21 cellular contexts compared by ENCODE assay signal in genomic region chr20:18066421-18067333, GRCh38. TPM values are rescaled to one million over a fixed set of nuclear protein-coding genes. Genes with fewer than 3 reads are reported as not detected.
A peak's percentile ranks its signal among the peaks of the same experiment; 100 is the strongest.
DNase-seq lines count a peak whose midpoint lies in the region; ATAC-seq, FAIRE-seq and TF ChIP-seq lines count a peak whose summit lies in the region.
"Had no signal": no experiment of that assay in that cellular context is flagged by ENCODE, and none has a peak within 500 bp of the region (broad histone marks: within the 10 kb centered on the region; RNA-seq: fewer than 3 reads in every experiment).

No MANE protein-coding gene starts in this region.

- ATAC-seq in HG03159 (IDR thresholded peaks at IDR 0.05; ENCODE audit: unreplicated experiment) = no peak
- ATAC-seq: activated CD8-positive, alpha-beta T cell treated with anti-CD3 and anti-CD28 coated beads, Interleukin-2, amount 10 ng/mL, durations not matched to agents 7 days and 5 days; Right ventricle myocardium inferior had no signal

- H3K36me3 Mint-ChIP-seq in HFFc6 (ENCODE audit: low read depth) = no peaks in the 10 kb centered on the region

- no peak for DNase-seq in BJ (ENCODE audit: low read depth)
- no peak for DNase-seq in HFFc6
- DNase-seq in bronchial epithelial cell (ENCODE audit: low read depth) = peak; percentile 10
- no peak for DNase-seq in kidney epithelial cell (ENCODE audit: low read depth)
- no peak for DNase-seq in CD1c-positive myeloid dendritic cell (ENCODE audit: extremely low spot score)
- no peak for DNase-seq in NCI-H774 (lab: John Stamatoyannopoulos, UW)
- no peak for DNase-seq in RKO (ENCODE audit: low spot score)
- DNase-seq: activated CD8-positive, alpha-beta T cell treated with anti-CD3 and anti-CD28 coated beads, Interleukin-2, amount 10 ng/mL, durations not matched to agents 7 days and 5 days; foreskin fibroblast; GOT3; midbrain; NCI-H1105 treated with DMSO at 0.1 percent for 48 hours; NCI-H2171 treated with DMSO at 0.1 percent for 48 hours; NK-92 treated with Interleukin-12 subunit alpha and Interleukin-12 subunit beta, amount 100 ng/mL, for 24 hours; stimulated activated CD4-positive, alpha-beta T cell treated with anti-CD3 and anti-CD28 coated beads, Interleukin-2, amount 100 ng/mL, for 48 hours; substantia nigra; WERI-Rb-1 had no signal

- no peak overlapping the region for H3K4me3 ChIP-seq in BJ (ENCODE audit: low read depth, low read length)
- H3K4me3 ChIP-seq in bronchial epithelial cell (ENCODE audit: low read depth, low read length) = no peak overlapping the region
- H3K4me3 ChIP-seq in kidney epithelial cell (ENCODE audit: low read depth, low read length) = no peak overlapping the region
- H3K4me3 ChIP-seq: cardiac muscle cell had no signal

- H3K4me1 Mint-ChIP-seq in HFFc6 (ENCODE audit: low read depth) = no peaks in the 10 kb centered on the region

- TF ChIP-seq CTCF in BJ (IDR thresholded peaks at IDR 0.05; ENCODE audit: insufficient read depth, low read depth, low read length) = 0 out of 2 replicates have a peak, but pooled peaks have one; percentile 13
- TF ChIP-seq CTCF in HFFc6 (IDR thresholded peaks at IDR 0.05) = peak; percentile 41
- no peak for TF ChIP-seq CTCF in bronchial epithelial cell (IDR thresholded peaks at IDR 0.05; ENCODE audit: insufficient read depth, low read length, severe bottlenecking)
- peak; percentile 15 for TF ChIP-seq CTCF in kidney epithelial cell (IDR thresholded peaks at IDR 0.05; ENCODE audit: insufficient read depth, low read length, poor library complexity, severe bottlenecking)

- H3K27me3 ChIP-seq in BJ (ENCODE audit: control insufficient read depth, insufficient read depth, low read length) (no peaks in the 10 kb centered on the region), bronchial epithelial cell (ENCODE audit: control insufficient read depth, insufficient read depth, low read length) (no peaks in the 10 kb centered on the region), kidney epithelial cell (ENCODE audit: control insufficient read depth, insufficient read depth, low read length) (no peaks in the 10 kb centered on the region)

- no peak overlapping the region for H3K27ac Mint-ChIP-seq in HFFc6
- H3K27ac Mint-ChIP-seq: activated CD8-positive, alpha-beta T cell treated with anti-CD3 and anti-CD28 coated beads, Interleukin-2, amount 10 ng/mL, durations not matched to agents 7 days and 5 days had no signal

- H3K9me3 Mint-ChIP-seq in HFFc6 = no peaks in the 10 kb centered on the region

- no peaks in the 10 kb centered on the region for H3K36me3 ChIP-seq in BJ (ENCODE audit: control insufficient read depth, insufficient read depth, low read length)
- H3K36me3 ChIP-seq in bronchial epithelial cell (ENCODE audit: control insufficient read depth, insufficient read depth, low read length) = no peaks in the 10 kb centered on the region
- no peaks in the 10 kb centered on the region for H3K36me3 ChIP-seq in kidney epithelial cell (ENCODE audit: control insufficient read depth, insufficient read depth, low read length)
- H3K36me3 ChIP-seq: cardiac muscle cell, WERI-Rb-1 had no signal

- H3K27me3 Mint-ChIP-seq in HFFc6 (ENCODE audit: insufficient read depth) = peaks cover 33% of the 10 kb centered on the region

- no peak for FAIRE-seq in bronchial epithelial cell (lab: Jason Lieb, UNC)

- CTCF ChIA-PET in BJ (lab: Yijun Ruan, JAX) = no interaction called here

- POLR2A ChIA-PET in BJ (lab: Charles Lee) = no interaction called here

- H3K4me3 Mint-ChIP-seq in HFFc6 = no peak overlapping the region
- H3K4me3 Mint-ChIP-seq: activated CD8-positive, alpha-beta T cell treated with anti-CD3 and anti-CD28 coated beads, Interleukin-2, amount 10 ng/mL, durations not matched to agents 7 days and 5 days had no signal

RNA-seq across cellular contexts. Expression of gene OVOL2, which starts 9.0 kb away (rescaled TPM):
- not detected in 2 replicates for polyA plus RNA-seq in BJ (2011; rRNA removed)
- not detected in 2 replicates for polyA minus RNA-seq in BJ (2011; rRNA and poly(A)+ RNA removed)
- total RNA-seq in HFFc6 (2021; fragmentation: NEBNext Ultra II Directional; extraction: Animal tissue kit (Norgen Biotek cat#: 25700)) = not detected
- total RNA-seq in bronchial epithelial cell (27.6 and 28.5 TPM in 2 replicates), kidney epithelial cell (3.1 and 4.4 TPM in 2 replicates)
- total RNA-seq: activated CD8-positive, alpha-beta T cell treated with anti-CD3 and anti-CD28 coated beads, Interleukin-2, amount 10 ng/mL, durations not matched to agents 7 days and 5 days; Right ventricle myocardium inferior; T-helper 1 cell treated with Interleukin-12 subunit alpha and Interleukin-12 subunit beta and Interleukin-4 antibody, amounts not matched to agents 30 ng/mL and 1 ng/mL, for 36 hours had no signal
- polyA plus RNA-seq: cardiac muscle cell had no signal
